Comparison of ENCODE assay signal across 16 cellular contexts in the genomic region with DNA sequence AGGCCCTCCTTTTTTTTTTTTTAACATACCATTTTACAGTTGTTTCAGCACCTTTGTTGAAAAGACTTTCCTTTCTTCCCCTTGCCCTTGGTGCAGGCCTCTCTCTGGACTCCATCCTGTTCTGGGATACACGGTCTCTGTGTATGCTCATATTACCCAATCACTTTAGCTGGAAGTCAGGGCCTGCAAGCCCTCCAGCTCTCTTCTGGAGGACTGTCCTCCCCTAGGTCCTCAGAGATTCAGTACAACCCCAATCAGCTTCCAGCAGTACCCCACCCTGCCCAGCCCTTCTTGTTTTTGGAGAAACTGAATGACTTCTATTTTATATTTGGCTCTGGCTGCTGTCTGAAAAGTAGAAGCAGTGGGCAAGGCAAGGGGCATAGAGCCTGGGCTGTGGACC.
A peak's percentile ranks its signal among the peaks of the same experiment; 100 is the strongest.
DNase-seq lines count a peak whose midpoint lies in the region; ATAC-seq and TF ChIP-seq lines count a peak whose summit lies in the region.
"Had no signal": no experiment of that assay in that cellular context is flagged by ENCODE, and none has a peak within 500 bp of the region (broad histone marks: within the 10 kb centered on the region; RNA-seq: fewer than 3 reads in every experiment).

No MANE protein-coding gene starts in this region.

- no peak overlapping the region for H3K56ac ChIP-seq in IMR-90 (ENCODE audit: extremely low read depth, insufficient read depth, low read length)

- H3K4me2 ChIP-seq in IMR-90 (ENCODE audit: low read depth, low read length), result no peak overlapping the region

- H3K4me3 ChIP-seq in right cardiac atrium (ENCODE audit: low read length) (no peak overlapping the region), right atrium auricular region (no peak overlapping the region), IMR-90 (ENCODE audit: insufficient read depth, low read depth, low read length) (no peak overlapping the region)
- H3K4me3 ChIP-seq: HAP-1 had no signal

- intact Hi-C loops in right cardiac atrium (cut with DNase I), result no loop called here
- intact Hi-C loops in IMR-90 (cut with micrococcal nuclease), result no loop called here

- no peak overlapping the region for H3K23ac ChIP-seq in IMR-90 (ENCODE audit: low read depth, low read length)

- H3K4me3 Mint-ChIP-seq in nephron progenitor cell, result no peak overlapping the region
- H3K4me3 Mint-ChIP-seq in stimulated activated memory B cell treated with anti-CD40 and anti-IgM and Interleukin-4, amounts not matched to agents 10 μg/mL and 1 μg/mL and 100 μg/mL, for 72 hours, result no peak overlapping the region
- H3K4me3 Mint-ChIP-seq: CD4-positive, alpha-beta memory T cell; HFFc6 had no signal

- peak overlapping the region; percentile 53 for H3K27ac Mint-ChIP-seq in nephron progenitor cell
- H3K27ac Mint-ChIP-seq in stimulated activated memory B cell treated with anti-CD40 and anti-IgM and Interleukin-4, amounts not matched to agents 10 μg/mL and 1 μg/mL and 100 μg/mL, for 72 hours, result no peak overlapping the region
- H3K27ac Mint-ChIP-seq: CD4-positive, alpha-beta memory T cell; HFFc6 had no signal

- no peak overlapping the region for H2BK5ac ChIP-seq in IMR-90 (ENCODE audit: low read depth, low read length, poor library complexity, severe bottlenecking)

- dilution Hi-C loops in IMR-90 (cut with HindIII; ENCODE audit: low sequenced_read_pairs, unreplicated experiment), result no loop called here

- in situ Hi-C loops in IMR-90 (cut with MboI; ENCODE audit: low sequenced_read_pairs), result no loop called here

- H2BK120ac ChIP-seq in IMR-90 (ENCODE audit: low read depth, low read length), result no peak overlapping the region

- H3K36me3 Mint-ChIP-seq in nephron progenitor cell (ENCODE audit: low read depth), result peaks cover 2% of the 10 kb centered on the region
- no peaks in the 10 kb centered on the region for H3K36me3 Mint-ChIP-seq in stimulated activated memory B cell treated with anti-CD40 and anti-IgM and Interleukin-4, amounts not matched to agents 10 μg/mL and 1 μg/mL and 100 μg/mL, for 72 hours
- H3K36me3 Mint-ChIP-seq: CD4-positive, alpha-beta memory T cell had no signal

- H2AFZ ChIP-seq in IMR-90 (replicated peaks; ENCODE audit: low read length, poor library complexity), result no peak overlapping the region

- no peak overlapping the region for H2BK15ac ChIP-seq in IMR-90 (ENCODE audit: low read depth, low read length)

- H4K20me1 ChIP-seq in IMR-90 (ENCODE audit: insufficient read depth, low read length), result no peaks in the 10 kb centered on the region

- no peak for TF ChIP-seq CTCF in right atrium auricular region (IDR thresholded peaks at IDR 0.05)
- no peak for TF ChIP-seq CTCF in IMR-90 (conservative IDR thresholded peaks at IDR 0.05; ENCODE audit: low read depth, low read length)
- no peak for TF ChIP-seq CTCF in nephron progenitor cell (IDR thresholded peaks at IDR 0.05)

- no peak overlapping the region for H2AK9ac ChIP-seq in IMR-90 (replicated peaks; ENCODE audit: low read depth, low read length, poor library complexity)

- POLR2A ChIA-PET in IMR-90 (lab: Charles Lee; ENCODE audit: unreplicated experiment), result no interaction called here

- H3K27me3 Mint-ChIP-seq in nephron progenitor cell (ENCODE audit: low read depth, poor library complexity), result peaks cover 11% of the 10 kb centered on the region
- H3K27me3 Mint-ChIP-seq in stimulated activated memory B cell treated with anti-CD40 and anti-IgM and Interleukin-4, amounts not matched to agents 10 μg/mL and 1 μg/mL and 100 μg/mL, for 72 hours, result peaks cover 27% of the 10 kb centered on the region

- H2AK5ac ChIP-seq in IMR-90 (ENCODE audit: low read depth, low read length), result no peak overlapping the region

- H3K18ac ChIP-seq in IMR-90 (ENCODE audit: low read depth, low read length), result peak overlapping the region; percentile 78

- no peaks in the 10 kb centered on the region for H3K79me1 ChIP-seq in IMR-90 (ENCODE audit: low read depth in 1 of 2, low read length in 2 of 2)

- BruUV-seq in IMR-90 (replicated peaks; lab: Mats Ljungman, UMichigan), result no TSS peak

- peaks cover 18% of the 10 kb centered on the region for H3K9me3 Mint-ChIP-seq in nephron progenitor cell
- no peaks in the 10 kb centered on the region for H3K9me3 Mint-ChIP-seq in stimulated activated memory B cell treated with anti-CD40 and anti-IgM and Interleukin-4, amounts not matched to agents 10 μg/mL and 1 μg/mL and 100 μg/mL, for 72 hours
- H3K9me3 Mint-ChIP-seq: HFFc6 had no signal

- H3K9me3 ChIP-seq in right cardiac atrium (ENCODE audit: control insufficient read depth, low read length) (no peaks in the 10 kb centered on the region), right atrium auricular region (no peaks in the 10 kb centered on the region), IMR-90 (ENCODE audit: control insufficient read depth, insufficient read depth, low read length) (no peaks in the 10 kb centered on the region)
- H3K9me3 ChIP-seq: HAP-1 had no signal

- H4K91ac ChIP-seq in IMR-90 (ENCODE audit: insufficient read depth, low read depth, low read length), result no peak overlapping the region

- no peak overlapping the region for H3K4ac ChIP-seq in IMR-90 (ENCODE audit: low read depth, low read length)

- H4K8ac ChIP-seq in IMR-90 (ENCODE audit: low read depth in 2 of 2, low read length in 2 of 2), result no peak overlapping the region

- peak in 1 of 3 donors; percentile 55 for DNase-seq in right cardiac atrium
- DNase-seq in right atrium auricular region (ENCODE audit: low spot score), result no peak
- no peak for DNase-seq in IMR-90
- DNase-seq in nephron progenitor cell, result no peak
- DNase-seq: C1 segment of cervical spinal cord; Calu3; CD4-positive, alpha-beta memory T cell; COR-L47; DMS53; DMS79 treated with DMSO at 0.1 percent for 48 hours; GF-D8; GOT3; HFFc6 had no signal

- ATAC-seq in right cardiac atrium (peak; percentile 20 to 93), IMR-90 (ENCODE audit: low read depth) (peak; percentile 19; the same call in 1 of the 2 replicates), HG02642 (IDR thresholded peaks at IDR 0.05; ENCODE audit: poor library complexity, unreplicated experiment) (no peak)
- no peak for ATAC-seq in stimulated activated memory B cell treated with anti-CD40 and anti-IgM and Interleukin-4, amounts not matched to agents 10 μg/mL and 1 μg/mL and 100 μg/mL, for 72 hours

- no peaks in the 10 kb centered on the region for H3K4me1 ChIP-seq in right cardiac atrium (ENCODE audit: control insufficient read depth, insufficient read depth, low read length)
- H3K4me1 ChIP-seq in right atrium auricular region, result no peaks in the 10 kb centered on the region
- H3K4me1 ChIP-seq in IMR-90 (ENCODE audit: control insufficient read depth, insufficient read depth, low read length), result peaks cover 7% of the 10 kb centered on the region
- H3K4me1 ChIP-seq: HAP-1 had no signal

- no peak overlapping the region for H3K14ac ChIP-seq in IMR-90 (replicated peaks; ENCODE audit: low read depth, low read length)

- H3K27ac ChIP-seq in right cardiac atrium (ENCODE audit: low read length) (no peak overlapping the region), right atrium auricular region (no peak overlapping the region), IMR-90 (ENCODE audit: insufficient read depth, low read length) (no peak overlapping the region)

- no peaks in the 10 kb centered on the region for H3K36me3 ChIP-seq in right atrium auricular region
- no peaks in the 10 kb centered on the region for H3K36me3 ChIP-seq in IMR-90 (ENCODE audit: control insufficient read depth, insufficient read depth, low read length)
- H3K36me3 ChIP-seq: HAP-1 had no signal

- CTCF ChIA-PET in IMR-90 (lab: Yijun Ruan, JAX), result no interaction called here

- H3K27me3 ChIP-seq in right cardiac atrium (ENCODE audit: control insufficient read depth, insufficient read depth), result no peaks in the 10 kb centered on the region
- H3K27me3 ChIP-seq in right atrium auricular region, result no peaks in the 10 kb centered on the region
- no peaks in the 10 kb centered on the region for H3K27me3 ChIP-seq in IMR-90 (ENCODE audit: control insufficient read depth, insufficient read depth, low read length)

- no peak overlapping the region for H3K9ac ChIP-seq in IMR-90 (ENCODE audit: low read depth, low read length)

- no peak overlapping the region for H2BK20ac ChIP-seq in IMR-90 (ENCODE audit: low read depth, low read length)

- WGBS in right cardiac atrium, result 62% methylated on average over 1 of the region's 1 CpG
- 83% methylated on average over 1 of the region's 1 CpG; no CpG with 5 or more reads in 1 of the 2 experiments for WGBS in IMR-90 (ENCODE audit: extremely low coverage in 2 of 2, insufficient read length in 1 of 2), 2 experiments

- no peak for TF ChIP-seq RAD21 in IMR-90 (IDR thresholded peaks at IDR 0.05; ENCODE audit: low read length)

- H4K5ac ChIP-seq in IMR-90 (ENCODE audit: low read depth, low read length), result peak overlapping the region; percentile 76

- no peaks in the 10 kb centered on the region for H3K9me1 ChIP-seq in IMR-90 (ENCODE audit: insufficient read depth, low read length)

- peaks cover 22% of the 10 kb centered on the region for H3K4me1 Mint-ChIP-seq in nephron progenitor cell
- H3K4me1 Mint-ChIP-seq in stimulated activated memory B cell treated with anti-CD40 and anti-IgM and Interleukin-4, amounts not matched to agents 10 μg/mL and 1 μg/mL and 100 μg/mL, for 72 hours, result no peaks in the 10 kb centered on the region
- H3K4me1 Mint-ChIP-seq: CD4-positive, alpha-beta memory T cell had no signal

- no peak for TF ChIP-seq POLR2A in IMR-90 (IDR thresholded peaks at IDR 0.05; ENCODE audit: low read depth, low read length)

TF ChIP-seq in IMR-90, 13 proteins besides CTCF, POLR2A, EP300 and RAD21 (continues in another document):
- no peak for TF ChIP-seq BHLHE40 (IDR thresholded peaks at IDR 0.05; ENCODE audit: low read depth, low read length)
- TF ChIP-seq MAFK (IDR thresholded peaks at IDR 0.05; ENCODE audit: low read depth, low read length), result no peak
- TF ChIP-seq CHD1 (IDR thresholded peaks at IDR 0.05; ENCODE audit: low read depth, low read length), result no peak
- no peak for TF ChIP-seq NFE2L2 (IDR thresholded peaks at IDR 0.05; ENCODE audit: low read depth, low read length)
- no peak for TF ChIP-seq MAZ (IDR thresholded peaks at IDR 0.05; ENCODE audit: borderline replicate concordance, low read depth, low read length)
- TF ChIP-seq, protein P1, sequence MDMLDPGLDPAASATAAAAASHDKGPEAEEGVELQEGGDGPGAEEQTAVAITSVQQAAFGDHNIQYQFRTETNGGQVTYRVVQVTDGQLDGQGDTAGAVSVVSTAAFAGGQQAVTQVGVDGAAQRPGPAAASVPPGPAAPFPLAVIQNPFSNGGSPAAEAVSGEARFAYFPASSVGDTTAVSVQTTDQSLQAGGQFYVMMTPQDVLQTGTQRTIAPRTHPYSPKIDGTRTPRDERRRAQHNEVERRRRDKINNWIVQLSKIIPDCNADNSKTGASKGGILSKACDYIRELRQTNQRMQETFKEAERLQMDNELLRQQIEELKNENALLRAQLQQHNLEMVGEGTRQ (IDR thresholded peaks at IDR 0.05; ENCODE audit: low read depth, low read length), result no peak

Comparison
In these comparisons a context has a peak if more than half of its experiments do, and no peak if none do; other contexts are left out.
1. ATAC-seq: peak in right cardiac atrium (2 of 2) and IMR-90 (single experiment); none in HG02642 (single experiment) and stimulated activated memory B cell treated with anti-CD40 and anti-IgM and Interleukin-4, amounts not matched to agents 10 μg/mL and 1 μg/mL and 100 μg/mL, for 72 hours (single experiment).